ENCODE assay signal across 1 cellular context in genomic region chr20:63686492-63687321, GRCh38.
A peak's percentile ranks its signal among the peaks of the same experiment; 100 is the strongest.
TF ChIP-seq lines count a peak whose summit lies in the region.

No MANE protein-coding gene starts in this region.

TF ChIP-seq in IMR-90, 13 proteins besides CTCF, POLR2A, EP300 and RAD21 (continued from another document):
- TF ChIP-seq USF2 (IDR thresholded peaks at IDR 0.05; ENCODE audit: low read depth, low read length) (peak; percentile 57), MAFK (IDR thresholded peaks at IDR 0.05; ENCODE audit: low read depth, low read length) (no peak), RFX5 (IDR thresholded peaks at IDR 0.05; ENCODE audit: low read depth, low read length) (no peak)
